In genomic region chr6:3157151-3157933, GRCh38 we compare ENCODE assay signal across 1 cellular context.
A peak's percentile ranks its signal among the peaks of the same experiment; 100 is the strongest.
TF ChIP-seq lines count a peak whose summit lies in the region.

TSS of gene TUBB2A (minus strand) at chr6:3157544. CDS start at chr6:3157463, 81 bp downstream.

TF ChIP-seq in K562, 482 proteins besides CTCF, POLR2A, EP300 and RAD21 (continued from another document and continues in another):
- no peak for TF ChIP-seq HMBOX1 (IDR thresholded peaks at IDR 0.05)
- TF ChIP-seq PHF8 (IDR thresholded peaks at IDR 0.05; ENCODE audit: borderline replicate concordance, low read length): peak; percentile 86; the same call in 1 of the 2 replicates
- TF ChIP-seq RHOXF2B (CRISPR knock-in tag; conservative IDR thresholded peaks at IDR 0.05): no peak
- no peak for TF ChIP-seq SNRNP70 (optimal IDR thresholded peaks at IDR 0.05; ENCODE audit: low read depth, low read length)
- no peak for TF ChIP-seq GATA2 (CRISPR knock-in tag; IDR thresholded peaks at IDR 0.05)
- TF ChIP-seq ZNF174 (CRISPR knock-in tag; IDR thresholded peaks at IDR 0.05): no peak
- TF ChIP-seq CHD4 (IDR thresholded peaks at IDR 0.05; ENCODE audit: insufficient read depth, insufficient replicate concordance, low read depth, low read length, poor library complexity, severe bottlenecking): peak; percentile 70
- peak; percentile 72 for TF ChIP-seq ZNF395 (CRISPR knock-in tag; IDR thresholded peaks at IDR 0.05)
- no peak for TF ChIP-seq HOMEZ (CRISPR knock-in tag; IDR thresholded peaks at IDR 0.05)
- TF ChIP-seq MNT (conservative IDR thresholded peaks at IDR 0.05): peak in 1 of 2 experiments; percentile 68; a peak in 2 of 4 replicates
- peak; percentile 98 for TF ChIP-seq KDM5B (IDR thresholded peaks at IDR 0.05; ENCODE audit: insufficient replicate concordance, low read depth, low read length)
- TF ChIP-seq ZBTB7A (IDR thresholded peaks at IDR 0.05; ENCODE audit: borderline replicate concordance, control insufficient read depth, low read depth, low read length): peak; percentile 99
- TF ChIP-seq RBM25 (IDR thresholded peaks at IDR 0.05; ENCODE audit: low read depth, low read length, severe bottlenecking): peak; percentile 52
- TF ChIP-seq BRD4 (IDR thresholded peaks at IDR 0.05): peak; percentile 87; the same call in 1 of the 2 replicates
- 0 out of 2 replicates have a peak, but pooled peaks have one; percentile 32 for TF ChIP-seq KHSRP (IDR thresholded peaks at IDR 0.05)
- TF ChIP-seq FOXM1 (IDR thresholded peaks at IDR 0.05; ENCODE audit: low read depth): no peak
- peak; percentile 85; the same call in 1 of the 2 replicates for TF ChIP-seq FOXM1 (CRISPR knock-in tag; IDR thresholded peaks at IDR 0.05; ENCODE audit: low read depth)
- TF ChIP-seq HNRNPK (IDR thresholded peaks at IDR 0.05; ENCODE audit: low read depth, low read length, poor library complexity, severe bottlenecking): peak; percentile 70
- peak; percentile 85 for TF ChIP-seq SUPT5H (IDR thresholded peaks at IDR 0.05)
- no peak for TF ChIP-seq OTX1 (CRISPR knock-in tag; IDR thresholded peaks at IDR 0.05)
- TF ChIP-seq CXXC5 (CRISPR knock-in tag; IDR thresholded peaks at IDR 0.05): peak; percentile 93
- TF ChIP-seq DDX20 (tag; IDR thresholded peaks at IDR 0.05; ENCODE audit: low read depth): no peak
- 0 out of 4 replicates have a peak, but pooled peaks of 1 of the 2 experiments have one; percentile 38 for TF ChIP-seq KDM4B (IDR thresholded peaks at IDR 0.05; ENCODE audit: borderline replicate concordance in 2 of 2, low read depth in 1 of 2)
- TF ChIP-seq ZKSCAN8 (CRISPR knock-in tag; IDR thresholded peaks at IDR 0.05): no peak
- no peak for TF ChIP-seq ZNF146 (CRISPR knock-in tag; IDR thresholded peaks at IDR 0.05; ENCODE audit: unreplicated experiment)
- TF ChIP-seq ZKSCAN1 (IDR thresholded peaks at IDR 0.05; ENCODE audit: low read depth, low read length): 0 out of 2 replicates have a peak, but pooled peaks have one; percentile 19
- peak; percentile 90 for TF ChIP-seq CREB1 (IDR thresholded peaks at IDR 0.05)
- peak; percentile 96 for TF ChIP-seq CREB1 (CRISPR knock-in tag; IDR thresholded peaks at IDR 0.05)
- peak; percentile 47; the same call in 1 of the 2 replicates for TF ChIP-seq BHLHE40 (IDR thresholded peaks at IDR 0.05; ENCODE audit: low read length)
- TF ChIP-seq RBM22 (IDR thresholded peaks at IDR 0.05; ENCODE audit: low read depth, low read length, poor library complexity, severe bottlenecking): peak; percentile 95
- peak; percentile 35; the same call in 1 of the 2 replicates for TF ChIP-seq ZNF175 (CRISPR knock-in tag; IDR thresholded peaks at IDR 0.05; ENCODE audit: low read depth)
- TF ChIP-seq ZNF79 (CRISPR knock-in tag; IDR thresholded peaks at IDR 0.05; ENCODE audit: low read depth): no peak
- TF ChIP-seq NFIC (IDR thresholded peaks at IDR 0.05): peak; percentile 55
- TF ChIP-seq RAD51 (IDR thresholded peaks at IDR 0.05; ENCODE audit: borderline replicate concordance, low read depth): no peak
- TF ChIP-seq E2F4 (CRISPR knock-in tag; IDR thresholded peaks at IDR 0.05; ENCODE audit: low read depth): peak; percentile 67; the same call in 1 of the 2 replicates
- peak; percentile 68; the same call in 1 of the 2 replicates for TF ChIP-seq ERF (CRISPR knock-in tag; IDR thresholded peaks at IDR 0.05)
- TF ChIP-seq CTBP1 (IDR thresholded peaks at IDR 0.05; ENCODE audit: borderline replicate concordance): peak; percentile 94
- TF ChIP-seq ZBTB8A (IDR thresholded peaks at IDR 0.05; ENCODE audit: partially characterized antibody): no peak
- TF ChIP-seq ELF4 (CRISPR knock-in tag; IDR thresholded peaks at IDR 0.05): no peak
- TF ChIP-seq CBX3 (IDR thresholded peaks at IDR 0.05; ENCODE audit: borderline replicate concordance in 1 of 2, low read length in 2 of 2): no peak
- 0 out of 2 replicates have a peak, but pooled peaks have one; percentile 80 for TF ChIP-seq ZNF282 (CRISPR knock-in tag; IDR thresholded peaks at IDR 0.05)
- TF ChIP-seq KLF13 (tag; IDR thresholded peaks at IDR 0.05; ENCODE audit: borderline replicate concordance, low read depth): peak; percentile 96
- TF ChIP-seq SIN3A (IDR thresholded peaks at IDR 0.05; ENCODE audit: borderline replicate concordance in 2 of 2, control insufficient read depth in 1 of 2, low read depth in 2 of 2, low read length in 2 of 2): peak; percentile 65 to 76; a peak in 3 of 4 replicates
- no peak for TF ChIP-seq ZNF165 (CRISPR knock-in tag; IDR thresholded peaks at IDR 0.05; ENCODE audit: borderline replicate concordance)
- peak; percentile 79 for TF ChIP-seq NEUROD1 (IDR thresholded peaks at IDR 0.05; ENCODE audit: borderline replicate concordance, low read depth, low read length, partially characterized antibody)
- TF ChIP-seq CGGBP1 (CRISPR knock-in tag; IDR thresholded peaks at IDR 0.05): peak; percentile 98
- peak; percentile 91 for TF ChIP-seq PRPF4 (IDR thresholded peaks at IDR 0.05; ENCODE audit: insufficient read depth, low read depth, low read length, poor library complexity, severe bottlenecking)
- TF ChIP-seq PHF20 (IDR thresholded peaks at IDR 0.05; ENCODE audit: partially characterized antibody): peak; percentile 65
- no peak for TF ChIP-seq ZBTB34 (CRISPR knock-in tag; IDR thresholded peaks at IDR 0.05)
- TF ChIP-seq U2AF1 (optimal IDR thresholded peaks at IDR 0.05; ENCODE audit: low read depth, low read length): peak; percentile 75
- peak; percentile 96 to 100 for TF ChIP-seq MAZ (CRISPR knock-in tag; conservative IDR thresholded peaks at IDR 0.05 in 1 of 2, IDR thresholded peaks at IDR 0.05 in 1 of 2)
- peak; percentile 86 for TF ChIP-seq ZBTB33 (CRISPR knock-in tag; IDR thresholded peaks at IDR 0.05)
- TF ChIP-seq KLF6 (CRISPR knock-in tag; IDR thresholded peaks at IDR 0.05; ENCODE audit: borderline replicate concordance): peak; percentile 98; the same call in 1 of the 2 replicates
- TF ChIP-seq HMGN3 (IDR thresholded peaks at IDR 0.05; ENCODE audit: borderline replicate concordance, extremely low read depth, insufficient read length, low read depth, low read length): peak; percentile 77
- TF ChIP-seq ZC3H4 (CRISPR knock-in tag; IDR thresholded peaks at IDR 0.05; ENCODE audit: borderline replicate concordance): 0 out of 2 replicates have a peak, but pooled peaks have one; percentile 31
- TF ChIP-seq E2F6 (IDR thresholded peaks at IDR 0.05; ENCODE audit: borderline replicate concordance in 1 of 2, extremely low read depth in 1 of 2, insufficient read depth in 1 of 2, insufficient read length in 1 of 2, low read depth in 1 of 2, low read length in 1 of 2, poor library complexity in 1 of 2, severe bottlenecking in 1 of 2): peak; percentile 34 to 79
- TF ChIP-seq SRF (CRISPR knock-in tag; IDR thresholded peaks at IDR 0.05): no peak
- peak; percentile 92 for TF ChIP-seq JUNB (CRISPR knock-in tag; conservative IDR thresholded peaks at IDR 0.05)
- peak; percentile 24 for TF ChIP-seq POU5F1 (IDR thresholded peaks at IDR 0.05; ENCODE audit: borderline replicate concordance, low read depth, low read length, partially characterized antibody)
- peak; percentile 67 for TF ChIP-seq FOSL1 (tag; conservative IDR thresholded peaks at IDR 0.05)
- TF ChIP-seq CREB3L1 (IDR thresholded peaks at IDR 0.05; ENCODE audit: borderline replicate concordance, low read depth): peak; percentile 49; the same call in 1 of the 2 replicates
